24 cellular contexts compared by ENCODE assay signal in the genomic region with DNA sequence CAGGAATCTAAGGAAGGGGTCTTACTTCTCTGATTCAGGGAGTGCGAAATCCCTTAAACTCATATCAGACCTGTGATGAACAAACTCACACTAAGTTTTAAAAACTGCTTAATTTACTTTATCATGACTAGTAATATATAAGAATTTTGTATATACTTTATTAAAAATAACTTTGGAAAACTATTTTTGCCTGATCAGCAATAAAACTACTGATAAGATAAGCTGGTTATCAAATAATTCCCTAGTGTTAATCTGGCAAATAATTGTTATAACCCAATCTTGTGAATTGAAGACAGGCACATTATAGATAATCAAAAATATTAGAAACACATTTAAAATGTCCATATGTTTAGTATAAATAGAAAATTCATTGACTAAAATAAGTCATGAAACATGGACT. TPM values are rescaled to one million over a fixed set of nuclear protein-coding genes. Genes with fewer than 3 reads are reported as not detected.
"Had no signal": no experiment of that assay in that cellular context is flagged by ENCODE, and none has a peak within 500 bp of the region (broad histone marks: within the 10 kb centered on the region; RNA-seq: fewer than 3 reads in every experiment).

No MANE protein-coding gene starts in this region.

- H3K9me3 ChIP-seq: SK-N-SH had no signal

- H3K4me2 ChIP-seq: KMS-11, SK-N-SH had no signal

- H3K27ac ChIP-seq: HL-60, KMS-11, RWPE1 had no signal

- DNase-seq: Kasumi-1, MM.1S, NCI-H1092 treated with DMSO at 0.1 percent for 48 hours, NCI-H1436, NCI-H187, NCI-H2029, NCI-H2081 treated with DMSO at 0.1 percent for 48 hours, NCI-H2171, NCI-H226, NCI-H446, NCI-H510A, NCI-H524 treated with DMSO at 0.1 percent for 48 hours, NCI-H69, NCI-H774, PC-3, SHP77, SK-N-SH, SW 1271 had no signal

- FAIRE-seq: HTR-8/SVneo had no signal

- ATAC-seq: Panc1, PC-3 had no signal

- H3K9ac ChIP-seq: KMS-11, SK-N-SH had no signal

RNA-seq across cellular contexts. Expression of gene DSC3, which starts 23.7 kb away (rescaled TPM):
- total RNA-seq: M059J had no signal
- polyA plus RNA-seq: SK-N-SH had no signal

RNA-seq across cellular contexts. Expression of gene DSC2, which starts 36.0 kb away (rescaled TPM):
- total RNA-seq: M059J had no signal
- polyA plus RNA-seq: SK-N-SH had no signal
